Comparison of ENCODE assay signal across 8 cellular contexts in genomic region chr10:98028168-98028770, GRCh38. TPM values are rescaled to one million over a fixed set of nuclear protein-coding genes. Genes with fewer than 3 reads are reported as not detected.
DNase-seq lines count a peak whose midpoint lies in the region; ATAC-seq lines count a peak whose summit lies in the region.

No MANE protein-coding gene starts in this region.

- no peaks in the 10 kb centered on the region for H3K9me3 ChIP-seq in MG63

- no peak overlapping the region for H3K4me3 ChIP-seq in MG63

- peak; percentile 23 for DNase-seq in NK-92 treated with Interleukin-12 subunit alpha and Interleukin-12 subunit beta, amount 100 ng/mL, for 24 hours (lab: John Stamatoyannopoulos, UW)
- DNase-seq in NK-92 (lab: John Stamatoyannopoulos, UW; ENCODE audit: unreplicated experiment) (no peak), MG63 (peak; percentile 16), T-helper 2 cell (peak; percentile 7 to 66 (median 29)), astrocyte of the hippocampus (ENCODE audit: low read depth, low spot score) (peak; percentile 28), iPS-NIHi7 (ENCODE audit: extremely low spot score) (peak; percentile 91)
- DNase-seq in stimulated activated CD4-positive, alpha-beta T cell treated with anti-CD3 and anti-CD28 coated beads, Interleukin-1b, Interleukin-23, amount 100 ng/mL, for 4 hours (ENCODE audit: low read depth in 2 of 2) = peak; percentile 31 to 42

- peaks cover 37% of the 10 kb centered on the region for H3K27me3 ChIP-seq in MG63

- no peak for ATAC-seq in GM21447 (IDR thresholded peaks at IDR 0.05; ENCODE audit: unreplicated experiment)

- no peaks in the 10 kb centered on the region for H3K36me3 ChIP-seq in MG63

RNA-seq across cellular contexts. Expression of gene CRTAC1, which starts 2.2 kb away (rescaled TPM):
- not detected in 2 replicates for total RNA-seq in MG63 (2014; rRNA removed; shearing (Covaris generic); ENCODE audit: low replicate concordance)
